Comparison of ENCODE assay signal across 35 cellular contexts in the genomic region with DNA sequence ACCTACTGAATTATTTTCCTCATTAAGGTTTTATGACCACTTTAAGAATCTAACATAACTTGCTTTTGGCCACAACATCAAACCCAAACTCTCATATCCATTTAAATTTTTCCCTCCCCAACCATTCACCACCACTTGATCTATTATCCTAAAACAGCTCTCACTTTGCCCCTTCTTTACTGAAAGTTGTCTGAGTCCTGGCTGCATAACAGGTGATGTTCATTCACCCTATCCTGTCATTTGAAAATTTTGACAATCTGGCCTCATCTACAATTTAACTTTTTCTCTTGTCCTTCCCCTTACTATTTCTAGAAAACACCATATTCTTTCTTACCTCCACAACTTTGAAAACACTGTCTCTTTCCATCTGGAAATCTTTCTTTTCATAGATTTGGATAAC.
DNase-seq lines count a peak whose midpoint lies in the region; ATAC-seq, FAIRE-seq and TF ChIP-seq lines count a peak whose summit lies in the region.
"Had no signal": no experiment of that assay in that cellular context is flagged by ENCODE, and none has a peak within 500 bp of the region (broad histone marks: within the 10 kb centered on the region; RNA-seq: fewer than 3 reads in every experiment).

No MANE protein-coding gene starts in this region.

- no peak overlapping the region for H3K4ac ChIP-seq in H1 (replicated peaks; ENCODE audit: insufficient read length, low read depth, low read length)

- no peaks in the 10 kb centered on the region for H3K9me3 ChIP-seq in H1 (ENCODE audit: insufficient read depth in 2 of 2, low read depth in 1 of 2, low read length in 1 of 2)
- H3K9me3 ChIP-seq: A549; BE2C; BLaER1; BLaER1 treated with 17β-estradiol and CSF1 and Interleukin-3, amounts not matched to agents 10 nM and 100 nM; Caco-2 had no signal

- TF ChIP-seq RAD21 in H1 (IDR thresholded peaks at IDR 0.05 in 1 of 2, conservative IDR thresholded peaks at IDR 0.05 in 1 of 2; ENCODE audit: low read depth in 2 of 2, low read length in 2 of 2) = no peak

- no peak overlapping the region for H3K4me2 ChIP-seq in H1 (ENCODE audit: insufficient read depth in 1 of 2, low read depth in 2 of 2, low read length in 2 of 2)
- H3K4me2 ChIP-seq: A549; BLaER1; BLaER1 treated with 17β-estradiol and CSF1 and Interleukin-3, amounts not matched to agents 10 nM and 100 nM had no signal

- no peak overlapping the region for H4K5ac ChIP-seq in H1 (ENCODE audit: insufficient read length, low read depth, low read length)

- no peak overlapping the region for H4K91ac ChIP-seq in H1 (replicated peaks; ENCODE audit: insufficient read length, low read length)

- CTCF ChIA-PET in WTC11 (lab: Charles Lee) (interaction anchor here (1.1 kb wide), 1 partner anchor 88 kb away, joined by 3 read pairs; no protein-coding TSS in a partner anchor), H1 (lab: Charles Lee; ENCODE audit: partially characterized antibody) (interaction anchor here (0.6 to 1.0 kb wide), 3 partner anchors 25 to 403 kb away, joined by 3 read pairs; no protein-coding TSS in a partner anchor)

- H3K27me3 Mint-ChIP-seq in activated T-cell treated with anti-CD3 and anti-CD28 coated beads, Interleukin-2, amount 50 U/mL, for 72 hours (ENCODE audit: low read depth) = no peaks in the 10 kb centered on the region
- H3K27me3 Mint-ChIP-seq in WTC11 (ENCODE audit: low read depth) = peaks cover 60% of the 10 kb centered on the region
- H3K27me3 Mint-ChIP-seq: B cell; CD4-positive, alpha-beta memory T cell; CD4-positive, alpha-beta T cell; CD4-positive, CD25-positive, alpha-beta regulatory T cell; CD8-positive, alpha-beta memory T cell had no signal

- no peak overlapping the region for H2BK12ac ChIP-seq in H1 (ENCODE audit: low read depth, low read length)

- H3K18ac ChIP-seq in H1 (ENCODE audit: extremely low read depth, low read length) = no peak overlapping the region

- TF ChIP-seq CTCF in WTC11 (IDR thresholded peaks at IDR 0.05) (no peak), H1 (IDR thresholded peaks at IDR 0.05; ENCODE audit: control extremely low read depth in 1 of 3, insufficient read depth in 1 of 3, low read depth in 1 of 3, low read length in 3 of 3) (no peak)

- no peak for DNase-seq in activated T-cell treated with anti-CD3 and anti-CD28 coated beads, Interleukin-2, amount 50 U/mL, for 72 hours
- DNase-seq in activated T-cell treated with anti-CD3 and anti-CD28 coated beads, Interleukin-2, amount 50 U/mL, for 1 hour = no peak
- no peak for DNase-seq in WTC11 (ENCODE audit: low spot score)
- no peak for DNase-seq in H1 (ENCODE audit: low read depth in 1 of 2, low spot score in 2 of 2)
- DNase-seq in T-helper 1 cell = no peak
- DNase-seq: 8988T; ACHN; AML-193; BE2C; C1 segment of cervical spinal cord; Caco-2; Calu3; CD4-positive, alpha-beta memory T cell; CD4-positive, alpha-beta T cell; CD4-positive, CD25-positive, alpha-beta regulatory T cell; CD8-positive, alpha-beta memory T cell; CD8-positive, alpha-beta T cell; COR-L47; DMS 273 treated with DMSO at 0.1 percent for 48 hours; DMS153; DMS53; DMS79; DMS79 treated with DMSO at 0.1 percent for 48 hours; DND-41; EL had no signal

- H2BK20ac ChIP-seq in H1 (ENCODE audit: low read length) = no peak overlapping the region

- H3K23me2 ChIP-seq in H1 (ENCODE audit: low read depth, low read length) = no peaks in the 10 kb centered on the region

- no peaks in the 10 kb centered on the region for H3K4me1 ChIP-seq in H1 (replicated peaks in 1 of 4; ENCODE audit: control insufficient read depth in 3 of 4, insufficient read depth in 4 of 4, low read length in 3 of 4)
- H3K4me1 ChIP-seq: A549; BE2C; BLaER1; BLaER1 treated with 17β-estradiol and CSF1 and Interleukin-3, amounts not matched to agents 10 nM and 100 nM; Caco-2 had no signal

- H3K9me3 Mint-ChIP-seq in activated T-cell treated with anti-CD3 and anti-CD28 coated beads, Interleukin-2, amount 50 U/mL, for 72 hours = no peaks in the 10 kb centered on the region
- no peaks in the 10 kb centered on the region for H3K9me3 Mint-ChIP-seq in WTC11
- H3K9me3 Mint-ChIP-seq: CD4-positive, alpha-beta memory T cell; CD4-positive, alpha-beta T cell; CD8-positive, alpha-beta memory T cell; CD8-positive, alpha-beta T cell had no signal

- H3K56ac ChIP-seq in H1 (replicated peaks; ENCODE audit: insufficient read length, low read depth, low read length) = no peak overlapping the region

- no peak overlapping the region for H3K4me3 ChIP-seq in H1 (ENCODE audit: extremely low read depth in 1 of 4, insufficient read depth in 2 of 4, low read depth in 3 of 4, low read length in 4 of 4)
- H3K4me3 ChIP-seq: A549; BLaER1; BLaER1 treated with 17β-estradiol and CSF1 and Interleukin-3, amounts not matched to agents 10 nM and 100 nM had no signal

- no peak overlapping the region for H2BK15ac ChIP-seq in H1 (ENCODE audit: low read length)

- H3K36me3 ChIP-seq in H1 (ENCODE audit: control insufficient read depth in 2 of 4, insufficient read depth in 4 of 4, low read length in 3 of 4) = peaks cover 2 to 7% (median 4%) of the 10 kb centered on the region in 4 experiments; a peak in 3 of 8 replicates
- H3K36me3 ChIP-seq: BE2C; BLaER1; BLaER1 treated with 17β-estradiol and CSF1 and Interleukin-3, amounts not matched to agents 10 nM and 100 nM had no signal

- no peak for FAIRE-seq in H1 (lab: Jason Lieb, UNC)
- FAIRE-seq: A204.1, A549, D721Med had no signal

- no peak overlapping the region for H3K9ac ChIP-seq in H1 (replicated peaks in 1 of 4; ENCODE audit: extremely low read depth in 1 of 4, low read depth in 3 of 4, low read length in 3 of 4)
- H3K9ac ChIP-seq: BLaER1; BLaER1 treated with 17β-estradiol and CSF1 and Interleukin-3, amounts not matched to agents 10 nM and 100 nM had no signal

- no peak for ATAC-seq in activated T-cell treated with anti-CD3 and anti-CD28 coated beads, Interleukin-2, amount 50 U/mL, for 72 hours (replicated peaks in 1 of 2)
- ATAC-seq in WTC11 (no peak), HG02610 (IDR thresholded peaks at IDR 0.05; ENCODE audit: unreplicated experiment) (no peak)
- ATAC-seq: A549; CD8-positive, alpha-beta T cell had no signal

- peak; percentile 51 to 70 for TF ChIP-seq POLR2A in H1 (IDR thresholded peaks at IDR 0.05; ENCODE audit: control extremely low read depth in 1 of 2, low read depth in 2 of 2, low read length in 2 of 2)

- H3K27me3 ChIP-seq in H1 (replicated peaks in 1 of 4; ENCODE audit: control insufficient read depth in 3 of 4, extremely low read depth in 1 of 4, insufficient read depth in 3 of 4, low read length in 3 of 4) = no peaks in the 10 kb centered on the region
- H3K27me3 ChIP-seq: BE2C; BLaER1; BLaER1 treated with 17β-estradiol and CSF1 and Interleukin-3, amounts not matched to agents 10 nM and 100 nM had no signal

- no peak overlapping the region for H3K27ac ChIP-seq in H1 (ENCODE audit: low read depth, low read length)
- H3K27ac ChIP-seq: 22Rv1; A549; BLaER1; BLaER1 treated with 17β-estradiol and CSF1 and Interleukin-3, amounts not matched to agents 10 nM and 100 nM; C4-2B had no signal

- no peak overlapping the region for H2BK120ac ChIP-seq in H1 (replicated peaks; ENCODE audit: low read depth, low read length)

- H3K14ac ChIP-seq in H1 (ENCODE audit: insufficient read length) = no peak overlapping the region

- H3K4me1 Mint-ChIP-seq in activated T-cell treated with anti-CD3 and anti-CD28 coated beads, Interleukin-2, amount 50 U/mL, for 72 hours (ENCODE audit: low read depth) = no peaks in the 10 kb centered on the region
- peaks cover 13% of the 10 kb centered on the region for H3K4me1 Mint-ChIP-seq in WTC11
- H3K4me1 Mint-ChIP-seq: B cell; CD14-positive monocyte; CD4-positive, alpha-beta memory T cell; CD4-positive, CD25-positive, alpha-beta regulatory T cell; CD8-positive, alpha-beta memory T cell had no signal

- no peak overlapping the region for H3K4me3 Mint-ChIP-seq in activated T-cell treated with anti-CD3 and anti-CD28 coated beads, Interleukin-2, amount 50 U/mL, for 72 hours
- no peak overlapping the region for H3K4me3 Mint-ChIP-seq in WTC11
- H3K4me3 Mint-ChIP-seq: B cell; CD14-positive monocyte; CD4-positive, alpha-beta memory T cell; CD4-positive, alpha-beta T cell; CD4-positive, CD25-positive, alpha-beta regulatory T cell; CD8-positive, alpha-beta memory T cell; CD8-positive, alpha-beta T cell had no signal

- H2BK5ac ChIP-seq in H1 (ENCODE audit: low read depth, low read length) = no peak overlapping the region

- no peaks in the 10 kb centered on the region for H3K79me2 ChIP-seq in H1 (ENCODE audit: control insufficient read depth in 1 of 2, insufficient read depth in 2 of 2, low read length in 2 of 2)

- no peak overlapping the region for H2AFZ ChIP-seq in H1 (ENCODE audit: low read length)

- POLR2A ChIA-PET in WTC11 (lab: Charles Lee) (interaction anchor here (1.0 kb wide), 1 partner anchor 17 kb away, joined by 3 read pairs; no protein-coding TSS in a partner anchor), H1 (lab: Charles Lee; ENCODE audit: partially characterized antibody) (interaction anchor here (0.6 to 14.1 kb wide), 10 partner anchors 8 to 107 kb away, joined by 3 to 208 read pairs (median 4); no protein-coding TSS in a partner anchor)

- no peak overlapping the region for H3K23ac ChIP-seq in H1 (ENCODE audit: insufficient read length)

- no peak overlapping the region for H2AK5ac ChIP-seq in H1 (ENCODE audit: low read depth, low read length)

- H4K20me1 ChIP-seq in H1 (replicated peaks in 1 of 2; ENCODE audit: control insufficient read depth in 1 of 2, insufficient read depth in 2 of 2, low read length in 2 of 2) = peaks cover 0 to 1% of the 10 kb centered on the region in 2 experiments
- H4K20me1 ChIP-seq: BLaER1; BLaER1 treated with 17β-estradiol and CSF1 and Interleukin-3, amounts not matched to agents 10 nM and 100 nM had no signal

- no peak for TF ChIP-seq EP300 in H1 (IDR thresholded peaks at IDR 0.05; ENCODE audit: borderline replicate concordance in 1 of 2, low read depth in 2 of 2, low read length in 2 of 2)

- H3K79me1 ChIP-seq in H1 (ENCODE audit: low read depth, low read length) = no peaks in the 10 kb centered on the region

- no peak overlapping the region for H4K8ac ChIP-seq in H1 (ENCODE audit: extremely low read depth, insufficient read depth, low read length)

- H3K27ac Mint-ChIP-seq in activated T-cell treated with anti-CD3 and anti-CD28 coated beads, Interleukin-2, amount 50 U/mL, for 72 hours = peak overlapping the region; percentile 41
- no peak overlapping the region for H3K27ac Mint-ChIP-seq in WTC11
- H3K27ac Mint-ChIP-seq: B cell; CD14-positive monocyte; CD4-positive, alpha-beta T cell; CD4-positive, CD25-positive, alpha-beta regulatory T cell; CD8-positive, alpha-beta memory T cell; CD8-positive, alpha-beta T cell had no signal

- no peaks in the 10 kb centered on the region for H3K36me3 Mint-ChIP-seq in activated T-cell treated with anti-CD3 and anti-CD28 coated beads, Interleukin-2, amount 50 U/mL, for 72 hours (ENCODE audit: insufficient read depth in 2 of 2)
- H3K36me3 Mint-ChIP-seq in WTC11 = peaks cover 6% of the 10 kb centered on the region; the same call in 1 of the 2 replicates
- H3K36me3 Mint-ChIP-seq: CD14-positive monocyte; CD4-positive, CD25-positive, alpha-beta regulatory T cell; CD8-positive, alpha-beta memory T cell had no signal

TF ChIP-seq in WTC11, 78 proteins besides CTCF, POLR2A, EP300 and RAD21 (continues in another document):
- TF ChIP-seq CREM (CRISPR knock-in tag; IDR thresholded peaks at IDR 0.05) = no peak

TF ChIP-seq in H1, 55 proteins besides CTCF, POLR2A, EP300 and RAD21 (continues in another document):
- no peak; the same call in 1 of the 2 replicates for TF ChIP-seq POLR2AphosphoS5 (IDR thresholded peaks at IDR 0.05; ENCODE audit: low read depth, low read length)
